Comparison of ENCODE assay signal across 9 cellular contexts in genomic region chr7:109844362-109844761, GRCh38.
DNase-seq lines count a peak whose midpoint lies in the region; ATAC-seq and TF ChIP-seq lines count a peak whose summit lies in the region.
"Had no signal": no experiment of that assay in that cellular context is flagged by ENCODE, and none has a peak within 500 bp of the region (broad histone marks: within the 10 kb centered on the region; RNA-seq: fewer than 3 reads in every experiment).

No MANE protein-coding gene starts in this region.

- no peak overlapping the region for H3K4me2 ChIP-seq in PC-3 (ENCODE audit: low read length)

- peak; percentile 64 for DNase-seq in ACHN
- peak; percentile 1 for DNase-seq in GM20000 (ENCODE audit: low spot score)
- peak; percentile 42 for DNase-seq in PC-3
- DNase-seq in foreskin keratinocyte = peak in 1 of 2 donors; percentile 15
- no peak for DNase-seq in activated CD4-positive, alpha-beta memory T cell treated with anti-CD3 and anti-CD28 coated beads, Interleukin-2, amount 10 ng/mL, durations not matched to agents 7 days and 5 days
- DNase-seq in SKM-1 treated with dmso at 0.1 percent for 144 hours (lab: John Stamatoyannopoulos, UW; ENCODE audit: unreplicated experiment) = no peak
- DNase-seq in activated CD4-positive, alpha-beta T cell treated with anti-CD3 and anti-CD28 coated beads for 48 hours = no peak
- DNase-seq: activated CD4-positive, CD25-positive, alpha-beta regulatory T cell had no signal

- H3K79me2 ChIP-seq in PC-3 (ENCODE audit: low read length) = no peaks in the 10 kb centered on the region

- intact Hi-C loops in PC-3 (cut with micrococcal nuclease) = loop anchor here (1.0 to 5.0 kb wide), 8 partner anchors 244 to 1893 kb away; no protein-coding TSS in a partner anchor

- H3F3A ChIP-seq in PC-3 (ENCODE audit: low read length, unreplicated experiment) = no peaks in the 10 kb centered on the region

- H3K27ac ChIP-seq in PC-3 (ENCODE audit: low read length) (no peak overlapping the region), foreskin keratinocyte (no peak overlapping the region)

- no peak overlapping the region for H3K9ac ChIP-seq in PC-3 (ENCODE audit: low read length)

- H3K9me3 Mint-ChIP-seq in activated CD4-positive, alpha-beta memory T cell treated with anti-CD3 and anti-CD28 coated beads, Interleukin-2, amount 10 ng/mL, durations not matched to agents 7 days and 5 days = no peaks in the 10 kb centered on the region

- H3K9me3 ChIP-seq in PC-3 (ENCODE audit: low read length) = no peaks in the 10 kb centered on the region

- ATAC-seq in PC-3 = peak; percentile 55; the same call in 1 of the 2 replicates
- peak; percentile 37 for ATAC-seq in foreskin keratinocyte
- no peak for ATAC-seq in HG03354 (IDR thresholded peaks at IDR 0.05; ENCODE audit: poor library complexity, severe bottlenecking, unreplicated experiment)

- no peak overlapping the region for H2AFZ ChIP-seq in PC-3 (ENCODE audit: low read length)

- POLR2A ChIA-PET in PC-3 (lab: Charles Lee; ENCODE audit: unreplicated experiment) = no interaction called here
- POLR2A ChIA-PET in activated CD4-positive, alpha-beta memory T cell treated with anti-CD3 and anti-CD28 coated beads, Interleukin-2, amount 10 ng/mL, durations not matched to agents 7 days and 5 days (lab: Charles Lee) = no interaction called here

- H3K27me3 Mint-ChIP-seq in activated CD4-positive, alpha-beta memory T cell treated with anti-CD3 and anti-CD28 coated beads, Interleukin-2, amount 10 ng/mL, durations not matched to agents 7 days and 5 days = no peaks in the 10 kb centered on the region

- TF ChIP-seq CTCF in GM20000 (IDR thresholded peaks at IDR 0.05; ENCODE audit: extremely low read depth, missing control alignments) = no peak
- peak; percentile 74 for TF ChIP-seq CTCF in PC-3 (conservative IDR thresholded peaks at IDR 0.05; ENCODE audit: low read depth, low read length)
- TF ChIP-seq CTCF in foreskin keratinocyte (conservative IDR thresholded peaks at IDR 0.05) = peak; percentile 81

- H4K20me1 ChIP-seq in PC-3 (ENCODE audit: low read length) = no peaks in the 10 kb centered on the region

- no TSS peak for BruUV-seq in PC-3 (replicated peaks; lab: Mats Ljungman, UMichigan)

- in situ Hi-C loops in ACHN (cut with HindIII; ENCODE audit: low pct_ligation_motif_present, low pct_unique_long_range_greater_than_20kb, low sequenced_read_pairs) = no loop called here

- no peaks in the 10 kb centered on the region for H3K4me1 Mint-ChIP-seq in activated CD4-positive, alpha-beta memory T cell treated with anti-CD3 and anti-CD28 coated beads, Interleukin-2, amount 10 ng/mL, durations not matched to agents 7 days and 5 days

- no peaks in the 10 kb centered on the region for H3K36me3 Mint-ChIP-seq in activated CD4-positive, alpha-beta memory T cell treated with anti-CD3 and anti-CD28 coated beads, Interleukin-2, amount 10 ng/mL, durations not matched to agents 7 days and 5 days (ENCODE audit: low read depth)

- CTCF ChIA-PET in PC-3 (lab: Charles Lee) = no interaction called here
- CTCF ChIA-PET in activated CD4-positive, alpha-beta memory T cell treated with anti-CD3 and anti-CD28 coated beads, Interleukin-2, amount 10 ng/mL, durations not matched to agents 7 days and 5 days (lab: Charles Lee) = interaction anchor here (1.0 kb wide), 1 partner anchor 1254 kb away, joined by 4 read pairs; no protein-coding TSS in a partner anchor

- no peaks in the 10 kb centered on the region for H3K36me3 ChIP-seq in PC-3 (ENCODE audit: low read depth, low read length)

- H3K9me2 ChIP-seq in PC-3 (replicated peaks; ENCODE audit: low read length) = no peaks in the 10 kb centered on the region

- H3K4me1 ChIP-seq in PC-3 (ENCODE audit: insufficient read depth, low read length) (no peaks in the 10 kb centered on the region), foreskin keratinocyte (no peaks in the 10 kb centered on the region)

- H3K27ac Mint-ChIP-seq in activated CD4-positive, alpha-beta memory T cell treated with anti-CD3 and anti-CD28 coated beads, Interleukin-2, amount 10 ng/mL, durations not matched to agents 7 days and 5 days = no peak overlapping the region

- H3K4me3 ChIP-seq in PC-3 (ENCODE audit: low read length) = no peak overlapping the region

- H3K27me3 ChIP-seq in PC-3 (ENCODE audit: low read length) (no peaks in the 10 kb centered on the region), foreskin keratinocyte (peaks cover 4% of the 10 kb centered on the region)

- H3K4me3 Mint-ChIP-seq in activated CD4-positive, alpha-beta memory T cell treated with anti-CD3 and anti-CD28 coated beads, Interleukin-2, amount 10 ng/mL, durations not matched to agents 7 days and 5 days = no peak overlapping the region

Comparison
In these comparisons a context has a peak if more than half of its experiments do, and no peak if none do; other contexts are left out.
1. DNase-seq: peak in ACHN (single experiment), GM20000 (single experiment) and PC-3 (single experiment); none in activated CD4-positive, alpha-beta memory T cell treated with anti-CD3 and anti-CD28 coated beads, Interleukin-2, amount 10 ng/mL, durations not matched to agents 7 days and 5 days (single experiment), SKM-1 treated with dmso at 0.1 percent for 144 hours (single experiment) and activated CD4-positive, alpha-beta T cell treated with anti-CD3 and anti-CD28 coated beads for 48 hours (single experiment).